ENCODE assay signal across 8 cellular contexts in genomic region chr1:179867493-179868330, GRCh38. TPM values are rescaled to one million over a fixed set of nuclear protein-coding genes. Genes with fewer than 3 reads are reported as not detected.
DNase-seq lines count a peak whose midpoint lies in the region; ATAC-seq and TF ChIP-seq lines count a peak whose summit lies in the region.

No MANE protein-coding gene starts in this region.

- H3K4me1 Mint-ChIP-seq in T-helper 2 cell treated with Interferon-gamma antibody and Interleukin-4, amounts not matched to agents 5 μg/mL and 100 μg/mL, for 36 hours (ENCODE audit: low read depth) = peaks cover 11% of the 10 kb centered on the region

- H3K4me3 ChIP-seq in fibroblast of the aortic adventitia (ENCODE audit: low read depth, low read length) = no peak overlapping the region

- peak; percentile 76 for TF ChIP-seq CTCF in fibroblast of the aortic adventitia (IDR thresholded peaks at IDR 0.05; ENCODE audit: insufficient read depth, low read length)

- peak; percentile 67 for ATAC-seq in HG02981 (IDR thresholded peaks at IDR 0.05; ENCODE audit: unreplicated experiment)
- no peak for ATAC-seq in GM18873 (IDR thresholded peaks at IDR 0.05; ENCODE audit: low FRiP score, unreplicated experiment)

- H3K36me3 Mint-ChIP-seq in T-helper 2 cell treated with Interferon-gamma antibody and Interleukin-4, amounts not matched to agents 5 μg/mL and 100 μg/mL, for 36 hours (ENCODE audit: low read depth) = peaks cover 41% of the 10 kb centered on the region

- H3K4me3 Mint-ChIP-seq in T-helper 2 cell treated with Interferon-gamma antibody and Interleukin-4, amounts not matched to agents 5 μg/mL and 100 μg/mL, for 36 hours = no peak overlapping the region

- H3K27ac Mint-ChIP-seq in T-helper 2 cell treated with Interferon-gamma antibody and Interleukin-4, amounts not matched to agents 5 μg/mL and 100 μg/mL, for 36 hours = no peak overlapping the region

- DNase-seq in T-helper 2 cell = peak; percentile 15 to 43 (median 27)
- no peak for DNase-seq in T-helper 2 cell treated with Interferon-gamma antibody and Interleukin-4, amounts not matched to agents 5 μg/mL and 100 μg/mL, for 36 hours (ENCODE audit: low spot score)
- peak; percentile 24 for DNase-seq in NCI-H748 (lab: John Stamatoyannopoulos, UW; ENCODE audit: unreplicated experiment)
- peak; percentile 29 for DNase-seq in activated T-cell treated with anti-CD3 and anti-CD28 coated beads for 24 hours (ENCODE audit: low read depth)
- DNase-seq in fibroblast of the aortic adventitia (ENCODE audit: low read depth) = peak; percentile 58
- peak; percentile 46 for DNase-seq in pons (ENCODE audit: low spot score)

- H3K9me3 Mint-ChIP-seq in T-helper 2 cell treated with Interferon-gamma antibody and Interleukin-4, amounts not matched to agents 5 μg/mL and 100 μg/mL, for 36 hours = no peaks in the 10 kb centered on the region

- H3K27me3 Mint-ChIP-seq in T-helper 2 cell treated with Interferon-gamma antibody and Interleukin-4, amounts not matched to agents 5 μg/mL and 100 μg/mL, for 36 hours (ENCODE audit: low read depth) = no peaks in the 10 kb centered on the region

RNA-seq across cellular contexts. Expression of gene TOR1AIP2, which starts 9.9 kb away (rescaled TPM):
- 105 and 141 TPM in 2 replicates for total RNA-seq in fibroblast of the aortic adventitia (ENCODE audit: low replicate concordance)

RNA-seq across cellular contexts. Expression of gene TOR1AIP1, which starts 14.4 kb away (rescaled TPM):
- 30.0 and 77.5 TPM in 2 replicates for total RNA-seq in fibroblast of the aortic adventitia (ENCODE audit: low replicate concordance)
